ENCODE assay signal across 29 cellular contexts in the genomic region with DNA sequence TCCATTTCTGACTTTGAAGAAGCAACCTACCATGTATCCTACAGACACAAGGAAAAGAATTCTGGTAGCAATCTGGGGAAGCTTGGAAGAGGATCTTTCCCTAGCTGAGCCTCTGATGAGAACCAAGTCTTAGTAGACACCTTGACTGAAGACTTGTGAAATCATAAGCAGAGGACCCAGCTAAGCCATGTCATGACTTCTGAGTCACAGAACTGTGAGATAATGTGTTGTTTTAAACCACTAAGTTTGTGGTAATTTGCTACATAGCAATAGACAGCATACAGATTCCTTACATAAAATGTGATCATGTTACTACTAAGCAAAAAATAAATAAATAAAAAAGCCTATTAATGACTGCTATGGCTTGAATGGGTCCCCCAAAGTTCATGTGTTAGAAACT.
DNase-seq lines count a peak whose midpoint lies in the region; ATAC-seq, FAIRE-seq and TF ChIP-seq lines count a peak whose summit lies in the region.
"Had no signal": no experiment of that assay in that cellular context is flagged by ENCODE, and none has a peak within 500 bp of the region (broad histone marks: within the 10 kb centered on the region; RNA-seq: fewer than 3 reads in every experiment).

No MANE protein-coding gene starts in this region.

- H2BK20ac ChIP-seq in IMR-90 (ENCODE audit: low read depth, low read length) = no peak overlapping the region

- H3K4me1 ChIP-seq in IMR-90 (ENCODE audit: control insufficient read depth, insufficient read depth, low read length) = peaks cover 3% of the 10 kb centered on the region; the same call in 1 of the 2 replicates
- H3K4me1 ChIP-seq: A549, heart right ventricle, SJCRH30, thyroid gland, uterus had no signal

- no peak overlapping the region for H4K91ac ChIP-seq in IMR-90 (ENCODE audit: insufficient read depth, low read depth, low read length)

- no peak overlapping the region for H2BK15ac ChIP-seq in IMR-90 (ENCODE audit: low read depth, low read length)

- no TSS peak for BruUV-seq in IMR-90 (replicated peaks; lab: Mats Ljungman, UMichigan)

- dilution Hi-C loops in IMR-90 (cut with HindIII; ENCODE audit: low sequenced_read_pairs, unreplicated experiment) = no loop called here

- no peak for FAIRE-seq in bronchial epithelial cell (lab: Jason Lieb, UNC)
- FAIRE-seq: A549, GM18507, H54 had no signal

- H2AK5ac ChIP-seq in IMR-90 (ENCODE audit: low read depth, low read length) = no peak overlapping the region

- H3K4me3 ChIP-seq in AG04450 (ENCODE audit: low read depth, low read length) = no peak overlapping the region
- H3K4me3 ChIP-seq in IMR-90 (ENCODE audit: insufficient read depth, low read depth, low read length) = no peak overlapping the region
- no peak overlapping the region for H3K4me3 ChIP-seq in bronchial epithelial cell (ENCODE audit: low read depth, low read length)
- H3K4me3 ChIP-seq in foreskin fibroblast (ENCODE audit: low read depth in 1 of 2, low read length in 2 of 2) = no peak overlapping the region
- H3K4me3 ChIP-seq: A549, heart right ventricle, SJCRH30, thyroid gland, uterus had no signal

- H3K36me3 ChIP-seq in IMR-90 (ENCODE audit: control insufficient read depth, insufficient read depth, low read length) = no peaks in the 10 kb centered on the region
- H3K36me3 ChIP-seq in bronchial epithelial cell (ENCODE audit: control insufficient read depth, insufficient read depth, low read length) = no peaks in the 10 kb centered on the region
- H3K36me3 ChIP-seq: heart right ventricle, neutrophil, SJCRH30, thyroid gland, uterus had no signal

- TF ChIP-seq POLR2A in IMR-90 (IDR thresholded peaks at IDR 0.05; ENCODE audit: low read depth, low read length) = no peak

- H3K56ac ChIP-seq in IMR-90 (ENCODE audit: extremely low read depth, insufficient read depth, low read length) = no peak overlapping the region

- H3K4ac ChIP-seq in IMR-90 (ENCODE audit: low read depth, low read length) = no peak overlapping the region

- H4K20me1 ChIP-seq in IMR-90 (ENCODE audit: insufficient read depth, low read length) = no peaks in the 10 kb centered on the region

- no peaks in the 10 kb centered on the region for H3K27me3 ChIP-seq in AG04450 (ENCODE audit: control insufficient read depth, insufficient read depth, low read length)
- no peaks in the 10 kb centered on the region for H3K27me3 ChIP-seq in IMR-90 (ENCODE audit: control insufficient read depth, insufficient read depth, low read length)
- no peaks in the 10 kb centered on the region for H3K27me3 ChIP-seq in bronchial epithelial cell (ENCODE audit: control insufficient read depth, insufficient read depth, low read length)
- H3K27me3 ChIP-seq: heart right ventricle, neutrophil, SJCRH30, thyroid gland, uterus had no signal

- H3K27ac ChIP-seq in AG04450 (ENCODE audit: low read depth, low read length) (no peak overlapping the region), IMR-90 (ENCODE audit: insufficient read depth, low read length) (peak overlapping the region; percentile 21; the same call in 1 of the 2 replicates)
- H3K27ac ChIP-seq: A549, heart right ventricle, neutrophil, SJCRH30, thyroid gland, uterus had no signal

- CTCF ChIA-PET in AG04450 (lab: Charles Lee) (no interaction called here), IMR-90 (lab: Yijun Ruan, JAX) (interaction anchor here (0.6 to 1.0 kb wide), 2 partner anchors 17 to 166 kb away, joined by 3 to 8 read pairs; no protein-coding TSS in a partner anchor)

- TF ChIP-seq CTCF in AG04450 (IDR thresholded peaks at IDR 0.05; ENCODE audit: low read depth, low read length) (no peak), IMR-90 (conservative IDR thresholded peaks at IDR 0.05; ENCODE audit: low read depth, low read length) (no peak), bronchial epithelial cell (IDR thresholded peaks at IDR 0.05; ENCODE audit: insufficient read depth, low read length, severe bottlenecking) (no peak), foreskin fibroblast (IDR thresholded peaks at IDR 0.05; ENCODE audit: low read depth, low read length) (no peak), omental fat pad (IDR thresholded peaks at IDR 0.05) (no peak)

- H3K14ac ChIP-seq in IMR-90 (replicated peaks; ENCODE audit: low read depth, low read length) = no peak overlapping the region

- no peak overlapping the region for H2AFZ ChIP-seq in IMR-90 (replicated peaks; ENCODE audit: low read length, poor library complexity)

- POLR2A ChIA-PET in AG04450 (lab: Yijun Ruan, JAX) = no interaction called here
- POLR2A ChIA-PET in IMR-90 (lab: Charles Lee; ENCODE audit: unreplicated experiment) = no interaction called here

- ATAC-seq in IMR-90 (ENCODE audit: low read depth) (peak; percentile 79), omental fat pad (ENCODE audit: low FRiP score) (no peak), GM21515 (IDR thresholded peaks at IDR 0.05; ENCODE audit: unreplicated experiment) (no peak)
- ATAC-seq: A549; activated T-cell treated with anti-CD3 and anti-CD28 coated beads, Interleukin-2, amount 50 U/mL, for 4 hours; heart right ventricle; sciatic nerve; T-cell; WTC11 had no signal

- no peak overlapping the region for H3K4me2 ChIP-seq in IMR-90 (ENCODE audit: low read depth, low read length)
- H3K4me2 ChIP-seq: A549 had no signal

- no peak overlapping the region for H4K8ac ChIP-seq in IMR-90 (ENCODE audit: low read depth in 2 of 2, low read length in 2 of 2)

- no peaks in the 10 kb centered on the region for H3K79me1 ChIP-seq in IMR-90 (ENCODE audit: low read depth in 1 of 2, low read length in 2 of 2)

- no peak overlapping the region for H3K23ac ChIP-seq in IMR-90 (ENCODE audit: low read depth, low read length)

- TF ChIP-seq RAD21 in IMR-90 (IDR thresholded peaks at IDR 0.05; ENCODE audit: low read length) = no peak

- intact Hi-C loops in IMR-90 (cut with micrococcal nuclease) = no loop called here

- no peaks in the 10 kb centered on the region for H3K9me1 ChIP-seq in IMR-90 (ENCODE audit: insufficient read depth, low read length)

- DNase-seq in AG04450 (ENCODE audit: low read depth, low spot score) (peak; percentile 45), IMR-90 (peak; percentile 90), bronchial epithelial cell (ENCODE audit: low read depth) (peak; percentile 51), foreskin fibroblast (peak; percentile 53 to 67), omental fat pad (ENCODE audit: low spot score) (no peak), A172 (ENCODE audit: low spot score) (no peak), SIG-M5 (lab: John Stamatoyannopoulos, UW) (no peak)
- DNase-seq: activated CD4-positive, alpha-beta T cell treated with anti-CD3 and anti-CD28 coated beads, Interleukin-2, amount 50 U/mL, for 1 hour; activated gamma-delta T cell; activated naive CD8-positive, alpha-beta T cell treated with anti-CD3 and anti-CD28 coated beads for 36 hours; activated T-cell treated with anti-CD3 and anti-CD28 coated beads, Interleukin-2, amount 50 U/mL, for 4 hours; CD4-positive, alpha-beta memory T cell; heart right ventricle; naive B cell; NCI-H146; NCI-H446; NCI-H774; SJCRH30; stimulated activated CD4-positive, alpha-beta T cell treated with anti-CD3 and anti-CD28 coated beads, Interleukin-4, amount 100 ng/mL, for 24 hours; T-cell; thyroid gland; uterus had no signal

- no peak overlapping the region for H2BK120ac ChIP-seq in IMR-90 (ENCODE audit: low read depth, low read length)

- H2AK9ac ChIP-seq in IMR-90 (replicated peaks; ENCODE audit: low read depth, low read length, poor library complexity) = no peak overlapping the region

- H3K18ac ChIP-seq in IMR-90 (ENCODE audit: low read depth, low read length) = peak overlapping the region; percentile 84; the same call in 1 of the 2 replicates

- H3K9me3 ChIP-seq in AG04450 (ENCODE audit: control insufficient read depth, insufficient read depth, low read length) = no peaks in the 10 kb centered on the region
- no peaks in the 10 kb centered on the region for H3K9me3 ChIP-seq in IMR-90 (ENCODE audit: control insufficient read depth, insufficient read depth, low read length)
- H3K9me3 ChIP-seq: A549, heart right ventricle, neutrophil, SJCRH30, thyroid gland, uterus had no signal

- H2BK5ac ChIP-seq in IMR-90 (ENCODE audit: low read depth, low read length, poor library complexity, severe bottlenecking) = no peak overlapping the region

- no peak overlapping the region for H3K9ac ChIP-seq in IMR-90 (ENCODE audit: low read depth, low read length)

- H4K5ac ChIP-seq in IMR-90 (ENCODE audit: low read depth, low read length) = no peak overlapping the region

- in situ Hi-C loops in IMR-90 (cut with MboI; ENCODE audit: low sequenced_read_pairs) = no loop called here

TF ChIP-seq in IMR-90, 13 proteins besides CTCF, POLR2A, EP300 and RAD21 (continues in another document):
- TF ChIP-seq RCOR1 (IDR thresholded peaks at IDR 0.05; ENCODE audit: insufficient replicate concordance, low read length) = no peak
- TF ChIP-seq, protein P1, sequence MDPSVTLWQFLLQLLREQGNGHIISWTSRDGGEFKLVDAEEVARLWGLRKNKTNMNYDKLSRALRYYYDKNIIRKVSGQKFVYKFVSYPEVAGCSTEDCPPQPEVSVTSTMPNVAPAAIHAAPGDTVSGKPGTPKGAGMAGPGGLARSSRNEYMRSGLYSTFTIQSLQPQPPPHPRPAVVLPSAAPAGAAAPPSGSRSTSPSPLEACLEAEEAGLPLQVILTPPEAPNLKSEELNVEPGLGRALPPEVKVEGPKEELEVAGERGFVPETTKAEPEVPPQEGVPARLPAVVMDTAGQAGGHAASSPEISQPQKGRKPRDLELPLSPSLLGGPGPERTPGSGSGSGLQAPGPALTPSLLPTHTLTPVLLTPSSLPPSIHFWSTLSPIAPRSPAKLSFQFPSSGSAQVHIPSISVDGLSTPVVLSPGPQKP (IDR thresholded peaks at IDR 0.05; ENCODE audit: borderline replicate concordance, low read depth, low read length) = no peak
- no peak for TF ChIP-seq RFX5 (IDR thresholded peaks at IDR 0.05; ENCODE audit: low read depth, low read length)
- TF ChIP-seq BHLHE40 (IDR thresholded peaks at IDR 0.05; ENCODE audit: low read depth, low read length) = no peak
- TF ChIP-seq MXI1 (IDR thresholded peaks at IDR 0.05; ENCODE audit: borderline replicate concordance, low read depth, low read length) = no peak
- no peak for TF ChIP-seq MAFK (IDR thresholded peaks at IDR 0.05; ENCODE audit: low read depth, low read length)
- TF ChIP-seq SMC3 (IDR thresholded peaks at IDR 0.05; ENCODE audit: low read depth, low read length) = no peak
- 0 out of 2 replicates have a peak, but pooled peaks have one; percentile 28 for TF ChIP-seq NFE2L2 (IDR thresholded peaks at IDR 0.05; ENCODE audit: low read depth, low read length)
- TF ChIP-seq CEBPB (IDR thresholded peaks at IDR 0.05; ENCODE audit: low read depth, low read length) = peak; percentile 77
- TF ChIP-seq FOS (IDR thresholded peaks at IDR 0.05; ENCODE audit: low read depth, low read length) = peak; percentile 43; the same call in 1 of the 2 replicates
- TF ChIP-seq CHD1 (IDR thresholded peaks at IDR 0.05; ENCODE audit: low read depth, low read length) = no peak
- no peak for TF ChIP-seq MAZ (IDR thresholded peaks at IDR 0.05; ENCODE audit: borderline replicate concordance, low read depth, low read length)

Comparison
In these comparisons a context has a peak if more than half of its experiments do, and no peak if none do; other contexts are left out.
1. DNase-seq: peak in AG04450 (single experiment), IMR-90 (single experiment), bronchial epithelial cell (single experiment) and foreskin fibroblast (2 of 2); none in omental fat pad (single experiment), A172 (single experiment) and SIG-M5 (single experiment).